10 cellular contexts compared by ENCODE assay signal in genomic region chr12:46659844-46660243, GRCh38.
DNase-seq lines count a peak whose midpoint lies in the region; ATAC-seq and TF ChIP-seq lines count a peak whose summit lies in the region.
"Had no signal": no experiment of that assay in that cellular context is flagged by ENCODE, and none has a peak within 500 bp of the region (broad histone marks: within the 10 kb centered on the region; RNA-seq: fewer than 3 reads in every experiment).

No MANE protein-coding gene starts in this region.

- H3K4me3 ChIP-seq in right atrium auricular region (no peak overlapping the region), spleen (no peak overlapping the region)
- H3K4me3 ChIP-seq: body of pancreas had no signal

- peak overlapping the region; percentile 56 to 64 for H3K27ac ChIP-seq in right atrium auricular region
- peak overlapping the region in 6 of 8 donors; percentile 13 to 61 (median 48) for H3K27ac ChIP-seq in spleen

- DNase-seq in HCEC 1CT: peak; percentile 20
- no peak for DNase-seq in right atrium auricular region (ENCODE audit: low spot score)
- no peak for DNase-seq in spleen
- no peak for DNase-seq in mucosa of gallbladder (ENCODE audit: low spot score)
- DNase-seq in A172 (ENCODE audit: low spot score): no peak
- DNase-seq: body of pancreas, NCI-H2171, small intestine had no signal

- ATAC-seq in SK-N-SH treated with all-trans-retinoic acid at 6 μM for 48 hours (peak; percentile 34), GM18909 (IDR thresholded peaks at IDR 0.05; ENCODE audit: poor library complexity, unreplicated experiment) (no peak)
- ATAC-seq: body of pancreas had no signal

- TF ChIP-seq CTCF in right atrium auricular region (IDR thresholded peaks at IDR 0.05): no peak
- TF ChIP-seq CTCF in spleen (IDR thresholded peaks at IDR 0.05 in 8 of 11, conservative IDR thresholded peaks at IDR 0.05 in 3 of 11): no peak

- H3K36me3 ChIP-seq in right atrium auricular region: no peaks in the 10 kb centered on the region
- H3K36me3 ChIP-seq in spleen: no peaks in the 10 kb centered on the region

- intact Hi-C loops in spleen (cut with DNase I; ENCODE audit: low total_unique reads): loop anchor here (5.0 to 10.0 kb wide), 2 partner anchors 303 to 515 kb away; no protein-coding TSS in a partner anchor

- H3K9me3 ChIP-seq in right atrium auricular region (no peaks in the 10 kb centered on the region), spleen (no peaks in the 10 kb centered on the region)
- H3K9me3 ChIP-seq: body of pancreas had no signal

- H3K4me1 ChIP-seq in right atrium auricular region (peaks cover 0 to 43% of the 10 kb centered on the region in 2 donors), spleen (peaks cover 14 to 40% (median 29%) of the 10 kb centered on the region in 6 donors)

- H3K27me3 ChIP-seq in right atrium auricular region (no peaks in the 10 kb centered on the region), spleen (replicated peaks in 1 of 7) (no peaks in the 10 kb centered on the region)
- H3K27me3 ChIP-seq: body of pancreas had no signal

- no peak for TF ChIP-seq POLR2A in spleen (IDR thresholded peaks at IDR 0.05)

- WGBS in spleen, 5 donors: 1 to 7% (median 4%) methylated on average over 4 of the region's 4 CpGs

TF ChIP-seq in SK-N-SH treated with all-trans-retinoic acid at 6 μM for 48 hours, 23 proteins besides CTCF, POLR2A, EP300 and RAD21:
- TF ChIP-seq CSRNP3 (CRISPR knock-in tag; IDR thresholded peaks at IDR 0.05) (no peak), BACH2 (CRISPR knock-in tag; IDR thresholded peaks at IDR 0.05; ENCODE audit: borderline replicate concordance) (no peak), PPARA (CRISPR knock-in tag; IDR thresholded peaks at IDR 0.05; ENCODE audit: borderline replicate concordance) (no peak), ZFP3 (CRISPR knock-in tag; IDR thresholded peaks at IDR 0.05) (no peak), POU6F1 (CRISPR knock-in tag; IDR thresholded peaks at IDR 0.05; ENCODE audit: borderline replicate concordance, low read depth) (no peak), ISL1 (CRISPR knock-in tag; IDR thresholded peaks at IDR 0.05) (no peak), TCF4 (CRISPR knock-in tag; IDR thresholded peaks at IDR 0.05; ENCODE audit: borderline replicate concordance) (no peak), RARB (CRISPR knock-in tag; IDR thresholded peaks at IDR 0.05) (no peak), TSHZ2 (CRISPR knock-in tag; IDR thresholded peaks at IDR 0.05) (no peak), GLIS3 (CRISPR knock-in tag; IDR thresholded peaks at IDR 0.05) (no peak), OSR1 (CRISPR knock-in tag; IDR thresholded peaks at IDR 0.05) (no peak), ARNTL (CRISPR knock-in tag; IDR thresholded peaks at IDR 0.05; ENCODE audit: borderline replicate concordance, low read depth) (no peak)
